In the genomic region with DNA sequence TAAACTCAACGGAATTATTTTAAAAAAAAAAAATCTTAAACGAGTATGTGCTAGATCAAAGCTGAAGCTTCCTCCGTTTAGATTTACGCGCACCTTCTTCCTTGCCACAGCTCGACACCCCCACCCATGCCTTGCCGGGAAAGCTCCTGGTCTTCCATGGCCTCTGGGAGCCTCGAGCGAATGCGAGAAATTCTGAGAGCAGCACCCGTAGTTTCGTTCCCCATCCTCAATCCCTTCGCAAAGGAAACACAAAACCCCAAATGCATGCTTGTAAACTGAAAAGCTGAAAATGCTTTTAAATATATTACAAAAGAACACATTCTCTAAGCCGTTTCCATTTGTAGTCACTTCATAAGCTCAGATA, we compare ENCODE assay signal across 16 cellular contexts. TPM values are rescaled to one million over a fixed set of nuclear protein-coding genes. Genes with fewer than 3 reads are reported as not detected.
DNase-seq lines count a peak whose midpoint lies in the region; ATAC-seq and TF ChIP-seq lines count a peak whose summit lies in the region.
"Had no signal": no experiment of that assay in that cellular context is flagged by ENCODE, and none has a peak within 500 bp of the region (broad histone marks: within the 10 kb centered on the region; RNA-seq: fewer than 3 reads in every experiment).

No MANE protein-coding gene starts in this region.

- no peak overlapping the region for H3K27ac ChIP-seq in muscle layer of duodenum (ENCODE audit: low read length)
- H3K27ac ChIP-seq: upper lobe of right lung had no signal

- H3K27ac Mint-ChIP-seq in Caco-2 (ENCODE audit: unreplicated experiment) (no peak overlapping the region), endothelial cell (ENCODE audit: unreplicated experiment) (no peak overlapping the region), T-helper 17 cell (no peak overlapping the region)
- H3K27ac Mint-ChIP-seq: activated CD8-positive, alpha-beta T cell treated with anti-CD3 and anti-CD28 coated beads, Interleukin-2, amount 10 ng/mL, durations not matched to agents 7 days and 5 days; IgD-negative memory B cell had no signal

- H3K9me3 ChIP-seq in Caco-2 (no peaks in the 10 kb centered on the region), muscle layer of duodenum (ENCODE audit: control insufficient read depth in 1 of 2, low read length in 2 of 2) (peaks cover 0 to 4% of the 10 kb centered on the region in 2 donors), T-helper 17 cell (ENCODE audit: control insufficient read depth, low read length, poor library complexity, severe bottlenecking) (no peaks in the 10 kb centered on the region)
- H3K9me3 ChIP-seq: BE2C, upper lobe of right lung had no signal

- H3K4me3 Mint-ChIP-seq in Caco-2 (ENCODE audit: unreplicated experiment) (peak overlapping the region; percentile 80), endothelial cell (ENCODE audit: unreplicated experiment) (peak overlapping the region; percentile 94), T-helper 17 cell (no peak overlapping the region)

- no TSS peak for BruUV-seq in Caco-2 (replicated peaks; lab: Mats Ljungman, UMichigan)

- H3K9me3 Mint-ChIP-seq in Caco-2 (ENCODE audit: unreplicated experiment), result no peaks in the 10 kb centered on the region
- H3K9me3 Mint-ChIP-seq in endothelial cell (ENCODE audit: unreplicated experiment), result no peaks in the 10 kb centered on the region

- H3K4me3 ChIP-seq in Caco-2 (ENCODE audit: low read depth, low read length) (peak overlapping the region; percentile 44), muscle layer of duodenum (ENCODE audit: low read depth in 1 of 2, low read length in 2 of 2) (peak overlapping the region; percentile 35 to 68)
- H3K4me3 ChIP-seq: upper lobe of right lung had no signal

- H3K4me1 Mint-ChIP-seq in Caco-2 (ENCODE audit: low read depth, unreplicated experiment), result peaks cover 6% of the 10 kb centered on the region
- peaks cover 24% of the 10 kb centered on the region for H3K4me1 Mint-ChIP-seq in endothelial cell (ENCODE audit: unreplicated experiment)
- H3K4me1 Mint-ChIP-seq in T-helper 17 cell, result no peaks in the 10 kb centered on the region
- H3K4me1 Mint-ChIP-seq: IgD-negative memory B cell had no signal

- H3K4me1 ChIP-seq in Caco-2, result 0 out of 2 replicates have a peak, but pooled peaks cover 4% of the 10 kb centered on the region
- H3K4me1 ChIP-seq in muscle layer of duodenum (ENCODE audit: control insufficient read depth in 1 of 2, insufficient read depth in 2 of 2, low read length in 2 of 2), result peaks cover 0 to 20% of the 10 kb centered on the region in 2 donors
- H3K4me1 ChIP-seq: BE2C had no signal

- DNase-seq in Caco-2 (peak in 1 of 2 experiments; percentile 4), LoVo (ENCODE audit: low spot score) (peak; percentile 30), endothelial cell (ENCODE audit: low spot score) (peak; percentile 18), NCI-H1092 treated with DMSO at 0.1 percent for 48 hours (lab: John Stamatoyannopoulos, UW) (no peak), T-helper 17 cell (no peak), epidermal melanocyte (ENCODE audit: insufficient read length, low spot score) (no peak)
- DNase-seq: activated CD8-positive, alpha-beta T cell treated with anti-CD3 and anti-CD28 coated beads, Interleukin-2, amount 10 ng/mL, durations not matched to agents 7 days and 5 days; BE2C; erythroblast; NCI-H2029; occipital lobe; T-helper 2 cell; upper lobe of right lung had no signal

- intact Hi-C loops in Caco-2 (cut with micrococcal nuclease; ENCODE audit: unreplicated experiment), result no loop called here

- ATAC-seq in T-helper 17 cell (no peak), GM19395 (IDR thresholded peaks at IDR 0.05; ENCODE audit: unreplicated experiment) (no peak)
- ATAC-seq: activated CD8-positive, alpha-beta T cell treated with anti-CD3 and anti-CD28 coated beads, Interleukin-2, amount 10 ng/mL, durations not matched to agents 7 days and 5 days had no signal

- H3K36me3 ChIP-seq in Caco-2 (ENCODE audit: control insufficient read depth, insufficient read depth, low read length) (no peaks in the 10 kb centered on the region), muscle layer of duodenum (ENCODE audit: control insufficient read depth in 1 of 2, insufficient read depth in 2 of 2, low read length in 2 of 2) (no peaks in the 10 kb centered on the region)
- H3K36me3 ChIP-seq: BE2C, upper lobe of right lung had no signal

- CTCF ChIA-PET in Caco-2 (lab: Charles Lee), result no interaction called here

- H3K27me3 Mint-ChIP-seq in Caco-2 (ENCODE audit: insufficient read depth, unreplicated experiment) (peaks cover 5% of the 10 kb centered on the region), endothelial cell (ENCODE audit: unreplicated experiment) (peaks cover 17% of the 10 kb centered on the region), T-helper 17 cell (peaks cover 18% of the 10 kb centered on the region)

- H3K36me3 Mint-ChIP-seq in Caco-2 (ENCODE audit: insufficient read depth, unreplicated experiment), result no peaks in the 10 kb centered on the region
- peaks cover 9% of the 10 kb centered on the region for H3K36me3 Mint-ChIP-seq in endothelial cell (ENCODE audit: low read depth, unreplicated experiment)
- H3K36me3 Mint-ChIP-seq in T-helper 17 cell (ENCODE audit: low read depth), result no peaks in the 10 kb centered on the region

- no peak for TF ChIP-seq CTCF in Caco-2 (IDR thresholded peaks at IDR 0.05; ENCODE audit: insufficient read depth in 1 of 2, low read depth in 1 of 2, low read length in 1 of 2, severe bottlenecking in 1 of 2, unreplicated experiment in 1 of 2)
- no peak for TF ChIP-seq CTCF in endothelial cell (IDR thresholded peaks at IDR 0.05; ENCODE audit: unreplicated experiment)

- POLR2A ChIA-PET in Caco-2 (lab: Charles Lee), result no interaction called here

- H3K27me3 ChIP-seq in Caco-2 (replicated peaks; ENCODE audit: control insufficient read depth, insufficient read depth, low read length) (no peaks in the 10 kb centered on the region), muscle layer of duodenum (ENCODE audit: low read depth, low read length) (peaks cover 44% of the 10 kb centered on the region)

RNA-seq across cellular contexts. Expression of a gene that starts 1.6 kb away (rescaled TPM):
- total RNA-seq in Caco-2 (2022) (4.5 and 6.8 TPM in 2 replicates), endothelial cell (ENCODE audit: unreplicated experiment) (0.87 TPM), T-helper 17 cell (not detected)
- total RNA-seq: activated CD8-positive, alpha-beta T cell treated with anti-CD3 and anti-CD28 coated beads, Interleukin-2, amount 10 ng/mL, durations not matched to agents 7 days and 5 days had no signal

Comparison
In these comparisons a context has a peak if more than half of its experiments do, and no peak if none do; other contexts are left out.
1. DNase-seq: peak in LoVo (single experiment) and endothelial cell (single experiment); none in NCI-H1092 treated with DMSO at 0.1 percent for 48 hours (single experiment), T-helper 17 cell (0 of 3) and epidermal melanocyte (single experiment).